Comparison of ENCODE assay signal across 22 cellular contexts in the genomic region with DNA sequence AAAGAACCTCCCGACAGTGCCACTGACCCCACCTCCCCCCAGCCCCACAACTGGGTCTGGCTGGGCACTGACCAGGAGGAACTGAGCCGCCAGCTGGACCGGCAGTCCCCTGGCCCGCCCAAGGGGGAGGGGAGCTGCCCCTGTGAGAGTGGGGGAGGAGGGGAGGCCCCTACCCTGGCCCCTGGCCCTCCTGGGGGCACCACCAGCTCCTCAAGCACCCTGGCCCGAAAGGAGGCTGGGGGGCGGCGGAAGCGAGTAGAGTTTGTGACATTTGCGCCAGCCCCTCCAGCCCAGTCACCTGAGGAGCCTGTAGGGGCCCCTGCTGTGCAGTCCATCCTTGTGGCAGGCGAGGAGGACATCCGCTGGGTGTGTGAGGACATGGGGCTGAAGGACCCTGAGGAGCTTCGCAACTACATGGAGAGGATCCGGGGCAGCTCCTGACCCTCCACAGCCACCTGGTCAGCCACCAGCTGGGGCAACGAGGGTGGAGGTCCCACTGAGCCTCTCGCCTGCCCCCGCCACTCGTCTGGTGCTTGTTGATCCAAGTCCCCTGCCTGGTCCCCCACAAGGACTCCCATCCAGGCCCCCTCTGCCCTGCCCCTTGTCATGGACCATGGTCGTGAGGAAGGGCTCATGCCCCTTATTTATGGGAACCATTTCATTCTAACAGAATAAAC. TPM values are rescaled to one million over a fixed set of nuclear protein-coding genes. Genes with fewer than 3 reads are reported as not detected.
DNase-seq lines count a peak whose midpoint lies in the region; ATAC-seq and TF ChIP-seq lines count a peak whose summit lies in the region.
"Had no signal": no experiment of that assay in that cellular context is flagged by ENCODE, and none has a peak within 500 bp of the region (broad histone marks: within the 10 kb centered on the region; RNA-seq: fewer than 3 reads in every experiment).

No MANE protein-coding gene starts in this region.

- H3K36me3 ChIP-seq in heart left ventricle (peaks cover 0 to 48% (median 24%) of the 10 kb centered on the region in 9 donors), lung (ENCODE audit: control insufficient read depth in 2 of 2, insufficient read depth in 2 of 2, low read length in 2 of 2) (peaks cover 0 to 20% of the 10 kb centered on the region in 2 donors), upper lobe of left lung (peaks cover 0 to 50% (median 30%) of the 10 kb centered on the region in 4 donors)

- H3K27ac ChIP-seq in heart left ventricle = peak overlapping the region; percentile 46 to 80 (median 70)
- H3K27ac ChIP-seq in lung (ENCODE audit: low read depth in 1 of 2, low read length in 1 of 2) = peak overlapping the region; percentile 41 to 85
- peak overlapping the region; percentile 76 to 90 (median 82) for H3K27ac ChIP-seq in upper lobe of left lung
- H3K27ac ChIP-seq: RWPE1 had no signal

- TF ChIP-seq CTCF in heart left ventricle (IDR thresholded peaks at IDR 0.05) = no peak
- no peak for TF ChIP-seq CTCF in lung (IDR thresholded peaks at IDR 0.05; ENCODE audit: control extremely low read depth, extremely low read depth)
- no peak for TF ChIP-seq CTCF in upper lobe of left lung (IDR thresholded peaks at IDR 0.05)

- DNase-seq in heart left ventricle = peak in 2 of 5 donors; percentile 21 to 65
- no peak for DNase-seq in cardiac septum (ENCODE audit: low spot score)
- DNase-seq in lung (ENCODE audit: low spot score) = no peak
- DNase-seq in upper lobe of left lung = peak in 1 of 2 donors; percentile 71
- no peak for DNase-seq in midbrain (lab: John Stamatoyannopoulos, UW)
- no peak for DNase-seq in NCI-H345 (lab: John Stamatoyannopoulos, UW)
- DNase-seq: 8988T; activated CD4-positive, alpha-beta T cell treated with anti-CD3 and anti-CD28 coated beads for 4 hours; activated CD8-positive, alpha-beta memory T cell treated with anti-CD3 and anti-CD28 coated beads, Interleukin-2, amount 10 ng/mL, durations not matched to agents 7 days and 5 days; activated naive CD8-positive, alpha-beta T cell treated with anti-CD3 and anti-CD28 coated beads for 36 hours; BE2C; GOT3; NCI-H1105 treated with DMSO at 0.1 percent for 48 hours; NCI-H2107; NCI-H524; sigmoid colon; stimulated activated CD4-positive, alpha-beta T cell treated with anti-CD3 and anti-CD28 coated beads, Interleukin-1b, Interleukin-23, amount 100 ng/mL, for 48 hours; SW 1271 had no signal

- H3K9me3 ChIP-seq in heart left ventricle (no peaks in the 10 kb centered on the region), lung (ENCODE audit: control insufficient read depth in 2 of 2, insufficient read depth in 1 of 2, low read length in 1 of 2) (no peaks in the 10 kb centered on the region), upper lobe of left lung (no peaks in the 10 kb centered on the region)
- H3K9me3 ChIP-seq: BE2C, sigmoid colon had no signal

- no peak for TF ChIP-seq EP300 in upper lobe of left lung (IDR thresholded peaks at IDR 0.05)

- H3K4me3 ChIP-seq in heart left ventricle (no peak overlapping the region), lung (no peak overlapping the region), upper lobe of left lung (no peak overlapping the region)
- H3K4me3 ChIP-seq: sigmoid colon had no signal

- ATAC-seq in heart left ventricle (peak in 1 of 4 donors; percentile 1), lung (ENCODE audit: insufficient read depth, low FRiP score) (no peak), upper lobe of left lung (ENCODE audit: low FRiP score in 2 of 2) (no peak)
- ATAC-seq: activated CD8-positive, alpha-beta memory T cell treated with anti-CD3 and anti-CD28 coated beads, Interleukin-2, amount 10 ng/mL, durations not matched to agents 7 days and 5 days had no signal

- intact Hi-C loops in heart left ventricle (cut with DNase I) (no loop called here), cardiac septum (cut with DNase I) (no loop called here)

- H3K27me3 ChIP-seq in heart left ventricle = no peaks in the 10 kb centered on the region
- H3K27me3 ChIP-seq in lung (ENCODE audit: control insufficient read depth, insufficient read depth) = no peaks in the 10 kb centered on the region
- H3K27me3 ChIP-seq in upper lobe of left lung = no peaks in the 10 kb centered on the region
- H3K27me3 ChIP-seq: BE2C, sigmoid colon had no signal

- WGBS in heart left ventricle, 4 donors = 79 to 87% (median 85%) methylated on average over 14 to 18 of the region's 18 CpGs
- WGBS in lung, 2 donors = 86 to 88% methylated on average over 17 to 18 of the region's 18 CpGs
- whole genome bisulfite sequencing in upper lobe of left lung, 2 donors = 86 to 93% methylated on average over 10 to 14 of the region's 18 CpGs

- H3K4me1 ChIP-seq in heart left ventricle (peaks cover 0 to 27% (median 15%) of the 10 kb centered on the region in 12 donors), lung (ENCODE audit: control insufficient read depth in 2 of 2, insufficient read depth in 2 of 2, low read length in 2 of 2) (peaks cover 0 to 14% of the 10 kb centered on the region in 2 donors), upper lobe of left lung (peaks cover 14 to 35% (median 18%) of the 10 kb centered on the region in 4 donors)
- H3K4me1 ChIP-seq: BE2C had no signal

- TF ChIP-seq POLR2A in heart left ventricle (IDR thresholded peaks at IDR 0.05) = no peak
- no peak for TF ChIP-seq POLR2A in upper lobe of left lung (IDR thresholded peaks at IDR 0.05)

RNA-seq across cellular contexts. Expression of a gene that starts 12.3 kb away (rescaled TPM):
- total RNA-seq in heart left ventricle (10 to 100 TPM in 2 of 9 donors, 1 to 10 TPM in 7; 3.1 to 16.1 (median 8.5) TPM), cardiac septum (4.9 TPM), lung (10 to 100 TPM; 18.6 to 20.5 TPM), upper lobe of left lung (10 to 100 TPM in 2 of 6 donors, 1 to 10 TPM in 4; 3.6 to 18.2 (median 9.4) TPM)
- polyA plus RNA-seq in heart left ventricle (1 to 10 TPM; 7.0 to 8.9 TPM), lung (10 to 100 TPM in 1 of 2 donors, 1 to 10 TPM in 1; 6.7 to 16.5 TPM)

RNA-seq across cellular contexts. Expression of a gene that starts 15.4 kb away (rescaled TPM):
- total RNA-seq in heart left ventricle (10 to 100 TPM; 11.9 to 85.1 (median 19.1) TPM), cardiac septum (11.6 TPM), lung (100 to 1,000 TPM in 1 of 2 donors, 10 to 100 TPM in 1; 29.9 to 106 TPM), upper lobe of left lung (100 to 1,000 TPM in 4 of 6 donors, 10 to 100 TPM in 2; 29.5 to 186 (median 115) TPM)
- polyA plus RNA-seq in heart left ventricle (10 to 100 TPM; 14.8 to 26.4 TPM), lung (100 to 1,000 TPM in 1 of 2 donors, 10 to 100 TPM in 1; 91.6 to 166 TPM)

RNA-seq across cellular contexts. Expression of a gene that starts 22.6 kb away (rescaled TPM):
- total RNA-seq in heart left ventricle (100 to 1,000 TPM in 4 of 9 donors, 10 to 100 TPM in 5; 82.9 to 123 (median 96.3) TPM), cardiac septum (80.2 TPM), lung (100 to 1,000 TPM in 1 of 2 donors, 10 to 100 TPM in 1; 94.3 to 128 TPM), upper lobe of left lung (100 to 1,000 TPM in 5 of 6 donors, 10 to 100 TPM in 1; 27.2 to 153 (median 129) TPM)
- polyA plus RNA-seq in heart left ventricle (100 to 1,000 TPM in 1 of 2 donors, 10 to 100 TPM in 1; 71.8 to 131 TPM), lung (100 to 1,000 TPM in 1 of 2 donors, 10 to 100 TPM in 1; 69.2 to 104 TPM)

RNA-seq across cellular contexts. Expression of a gene that starts 30.2 kb away (rescaled TPM):
- total RNA-seq in heart left ventricle = 10 to 100 TPM; 30.8 to 72.0 (median 40.8) TPM
- 10 to 100 TPM; 35.5 to 62.2 TPM for polyA plus RNA-seq in heart left ventricle
- total RNA-seq in cardiac septum = 32.5 TPM
- total RNA-seq in lung = 10 to 100 TPM; 49.0 to 70.6 TPM
- polyA plus RNA-seq in lung = 10 to 100 TPM; 59.8 to 79.0 TPM
- 10 to 100 TPM; 10.5 to 72.8 (median 55.1) TPM for total RNA-seq in upper lobe of left lung

RNA-seq across cellular contexts. Expression of a gene that starts 34.9 kb away (rescaled TPM):
- 1 to 10 TPM in 2 of 9 donors, under 1 TPM in 6, not detected in 1; 0.12 to 6.1 (median 0.40) TPM for total RNA-seq in heart left ventricle
- under 1 TPM; 0.08 to 0.19 TPM for polyA plus RNA-seq in heart left ventricle
- 0.86 TPM for total RNA-seq in cardiac septum
- total RNA-seq in lung = 1 to 10 TPM; 1.2 to 3.1 TPM
- polyA plus RNA-seq in lung = 1 to 10 TPM; 1.6 to 1.9 TPM
- total RNA-seq in upper lobe of left lung = 10 to 100 TPM in 2 of 6 donors, 1 to 10 TPM in 4; 3.8 to 27.2 (median 5.3) TPM
- total RNA-seq: fibroblast of lung, LHCN-M2, osteocyte had no signal
- polyA plus RNA-seq: fibroblast of lung had no signal
